In genomic region chr6:118656822-118657451, GRCh38 we compare ENCODE assay signal across 15 cellular contexts. TPM values are rescaled to one million over a fixed set of nuclear protein-coding genes. Genes with fewer than 3 reads are reported as not detected.
DNase-seq lines count a peak whose midpoint lies in the region; ATAC-seq, FAIRE-seq and TF ChIP-seq lines count a peak whose summit lies in the region.
"Had no signal": no experiment of that assay in that cellular context is flagged by ENCODE, and none has a peak within 500 bp of the region (broad histone marks: within the 10 kb centered on the region; RNA-seq: fewer than 3 reads in every experiment).

No MANE protein-coding gene starts in this region.

- TF ChIP-seq POLR2A in H54 (IDR thresholded peaks at IDR 0.05; ENCODE audit: low read depth, low read length): no peak

- H3K4me1 Mint-ChIP-seq in activated CD8-positive, alpha-beta memory T cell treated with anti-CD3 and anti-CD28 coated beads, Interleukin-2, amount 10 ng/mL, durations not matched to agents 7 days and 5 days: peaks cover 39% of the 10 kb centered on the region
- peaks cover 69% of the 10 kb centered on the region for H3K4me1 Mint-ChIP-seq in activated naive CD8-positive, alpha-beta T cell treated with anti-CD3 and anti-CD28 coated beads, Interleukin-2, amount 50 U/mL, for 24 hours
- H3K4me1 Mint-ChIP-seq in stimulated activated naive B cell treated with anti-CD40 and anti-IgM and Interleukin-4, amounts not matched to agents 10 μg/mL and 1 μg/mL and 100 μg/mL, for 72 hours: peaks cover 17 to 21% of the 10 kb centered on the region in 2 donors

- no peak for DNase-seq in activated CD8-positive, alpha-beta memory T cell treated with anti-CD3 and anti-CD28 coated beads, Interleukin-2, amount 10 ng/mL, durations not matched to agents 7 days and 5 days
- no peak for DNase-seq in activated CD8-positive, alpha-beta memory T cell treated with anti-CD3 and anti-CD28 coated beads, Interleukin-2, amount 50 U/mL, for 4 hours
- no peak for DNase-seq in activated naive CD8-positive, alpha-beta T cell treated with anti-CD3 and anti-CD28 coated beads, Interleukin-2, amount 50 U/mL, for 24 hours
- no peak for DNase-seq in stimulated activated naive B cell treated with anti-CD40 and anti-IgM and Interleukin-4, amounts not matched to agents 10 μg/mL and 1 μg/mL and 100 μg/mL, for 72 hours
- DNase-seq in H54 (ENCODE audit: insufficient read length, low spot score) (no peak), NCI-H748 (lab: John Stamatoyannopoulos, UW; ENCODE audit: unreplicated experiment) (no peak)
- DNase-seq: KG1, mammary epithelial cell, NCI-H146, NCI-H524 treated with DMSO at 0.1 percent for 48 hours had no signal

- no peaks in the 10 kb centered on the region for H3K27me3 Mint-ChIP-seq in activated CD8-positive, alpha-beta memory T cell treated with anti-CD3 and anti-CD28 coated beads, Interleukin-2, amount 10 ng/mL, durations not matched to agents 7 days and 5 days
- H3K27me3 Mint-ChIP-seq in activated naive CD8-positive, alpha-beta T cell treated with anti-CD3 and anti-CD28 coated beads, Interleukin-2, amount 50 U/mL, for 24 hours: no peaks in the 10 kb centered on the region
- H3K27me3 Mint-ChIP-seq in stimulated activated naive B cell treated with anti-CD40 and anti-IgM and Interleukin-4, amounts not matched to agents 10 μg/mL and 1 μg/mL and 100 μg/mL, for 72 hours: no peaks in the 10 kb centered on the region

- peaks cover 18% of the 10 kb centered on the region for H3K36me3 Mint-ChIP-seq in activated CD8-positive, alpha-beta memory T cell treated with anti-CD3 and anti-CD28 coated beads, Interleukin-2, amount 10 ng/mL, durations not matched to agents 7 days and 5 days
- H3K36me3 Mint-ChIP-seq in activated naive CD8-positive, alpha-beta T cell treated with anti-CD3 and anti-CD28 coated beads, Interleukin-2, amount 50 U/mL, for 24 hours (ENCODE audit: low read depth): peaks cover 17% of the 10 kb centered on the region
- peaks cover 3% of the 10 kb centered on the region in 2 donors for H3K36me3 Mint-ChIP-seq in stimulated activated naive B cell treated with anti-CD40 and anti-IgM and Interleukin-4, amounts not matched to agents 10 μg/mL and 1 μg/mL and 100 μg/mL, for 72 hours

- H3K9me3 ChIP-seq in KOPT-K1 (ENCODE audit: insufficient read depth, low read length, poor library complexity, severe bottlenecking): no peaks in the 10 kb centered on the region
- H3K9me3 ChIP-seq: neutrophil had no signal

- peaks cover 16% of the 10 kb centered on the region; the same call in 1 of the 2 replicates for H3K36me3 ChIP-seq in KOPT-K1 (ENCODE audit: insufficient read depth, low read length)
- H3K36me3 ChIP-seq: neutrophil had no signal

- CTCF ChIA-PET in activated CD8-positive, alpha-beta memory T cell treated with anti-CD3 and anti-CD28 coated beads, Interleukin-2, amount 10 ng/mL, durations not matched to agents 7 days and 5 days (lab: Charles Lee): no interaction called here

- FAIRE-seq in H54 (lab: Jason Lieb, UNC): no peak

- peak overlapping the region; percentile 83 for H3K27ac ChIP-seq in KOPT-K1 (ENCODE audit: low read depth, low read length, poor library complexity, severe bottlenecking)
- H3K27ac ChIP-seq: neutrophil had no signal

- H3K27ac Mint-ChIP-seq in activated CD8-positive, alpha-beta memory T cell treated with anti-CD3 and anti-CD28 coated beads, Interleukin-2, amount 10 ng/mL, durations not matched to agents 7 days and 5 days: peak overlapping the region; percentile 38
- peak overlapping the region; percentile 75 for H3K27ac Mint-ChIP-seq in activated naive CD8-positive, alpha-beta T cell treated with anti-CD3 and anti-CD28 coated beads, Interleukin-2, amount 50 U/mL, for 24 hours
- H3K27ac Mint-ChIP-seq in stimulated activated naive B cell treated with anti-CD40 and anti-IgM and Interleukin-4, amounts not matched to agents 10 μg/mL and 1 μg/mL and 100 μg/mL, for 72 hours: peak overlapping the region; percentile 10
- H3K27ac Mint-ChIP-seq: GM23338 had no signal

- no peak overlapping the region for H3K4me3 Mint-ChIP-seq in activated CD8-positive, alpha-beta memory T cell treated with anti-CD3 and anti-CD28 coated beads, Interleukin-2, amount 10 ng/mL, durations not matched to agents 7 days and 5 days
- H3K4me3 Mint-ChIP-seq in activated naive CD8-positive, alpha-beta T cell treated with anti-CD3 and anti-CD28 coated beads, Interleukin-2, amount 50 U/mL, for 24 hours: no peak overlapping the region
- H3K4me3 Mint-ChIP-seq in stimulated activated naive B cell treated with anti-CD40 and anti-IgM and Interleukin-4, amounts not matched to agents 10 μg/mL and 1 μg/mL and 100 μg/mL, for 72 hours: no peak overlapping the region
- H3K4me3 Mint-ChIP-seq: GM23338 had no signal

- H3K9me3 Mint-ChIP-seq in activated CD8-positive, alpha-beta memory T cell treated with anti-CD3 and anti-CD28 coated beads, Interleukin-2, amount 10 ng/mL, durations not matched to agents 7 days and 5 days (ENCODE audit: low read depth): no peaks in the 10 kb centered on the region
- H3K9me3 Mint-ChIP-seq in activated naive CD8-positive, alpha-beta T cell treated with anti-CD3 and anti-CD28 coated beads, Interleukin-2, amount 50 U/mL, for 24 hours: no peaks in the 10 kb centered on the region
- H3K9me3 Mint-ChIP-seq in stimulated activated naive B cell treated with anti-CD40 and anti-IgM and Interleukin-4, amounts not matched to agents 10 μg/mL and 1 μg/mL and 100 μg/mL, for 72 hours: no peaks in the 10 kb centered on the region
- H3K9me3 Mint-ChIP-seq: GM23338 had no signal

- ATAC-seq in activated CD8-positive, alpha-beta memory T cell treated with anti-CD3 and anti-CD28 coated beads, Interleukin-2, amount 10 ng/mL, durations not matched to agents 7 days and 5 days: peak; percentile 53
- ATAC-seq in activated naive CD8-positive, alpha-beta T cell treated with anti-CD3 and anti-CD28 coated beads, Interleukin-2, amount 50 U/mL, for 24 hours: peak; percentile 53
- ATAC-seq in stimulated activated naive B cell treated with anti-CD40 and anti-IgM and Interleukin-4, amounts not matched to agents 10 μg/mL and 1 μg/mL and 100 μg/mL, for 72 hours (replicated peaks): no peak
- no peak for ATAC-seq in HG02588 (IDR thresholded peaks at IDR 0.05; ENCODE audit: unreplicated experiment)
- ATAC-seq: GM23338, Panc1 had no signal

RNA-seq across cellular contexts. Expression of gene CEP85L, which starts 5.5 kb away (rescaled TPM):
- 10 to 100 TPM; 32.9 to 39.6 TPM for total RNA-seq in activated CD8-positive, alpha-beta memory T cell treated with anti-CD3 and anti-CD28 coated beads, Interleukin-2, amount 10 ng/mL, durations not matched to agents 7 days and 5 days

Comparison
In these comparisons a context has a peak if more than half of its experiments do, and no peak if none do; other contexts are left out.
1. ATAC-seq: peak in activated CD8-positive, alpha-beta memory T cell treated with anti-CD3 and anti-CD28 coated beads, Interleukin-2, amount 10 ng/mL, durations not matched to agents 7 days and 5 days (single experiment) and activated naive CD8-positive, alpha-beta T cell treated with anti-CD3 and anti-CD28 coated beads, Interleukin-2, amount 50 U/mL, for 24 hours (single experiment); none in stimulated activated naive B cell treated with anti-CD40 and anti-IgM and Interleukin-4, amounts not matched to agents 10 μg/mL and 1 μg/mL and 100 μg/mL, for 72 hours (0 of 2) and HG02588 (single experiment).
2. H3K27ac Mint-ChIP-seq: peak in every context shown above with its lines; median percentile 75 in activated naive CD8-positive, alpha-beta T cell treated with anti-CD3 and anti-CD28 coated beads, Interleukin-2, amount 50 U/mL, for 24 hours; 38 in activated CD8-positive, alpha-beta memory T cell treated with anti-CD3 and anti-CD28 coated beads, Interleukin-2, amount 10 ng/mL, durations not matched to agents 7 days and 5 days; 10 in stimulated activated naive B cell treated with anti-CD40 and anti-IgM and Interleukin-4, amounts not matched to agents 10 μg/mL and 1 μg/mL and 100 μg/mL, for 72 hours.